8 cellular contexts compared by ENCODE assay signal in the genomic region with DNA sequence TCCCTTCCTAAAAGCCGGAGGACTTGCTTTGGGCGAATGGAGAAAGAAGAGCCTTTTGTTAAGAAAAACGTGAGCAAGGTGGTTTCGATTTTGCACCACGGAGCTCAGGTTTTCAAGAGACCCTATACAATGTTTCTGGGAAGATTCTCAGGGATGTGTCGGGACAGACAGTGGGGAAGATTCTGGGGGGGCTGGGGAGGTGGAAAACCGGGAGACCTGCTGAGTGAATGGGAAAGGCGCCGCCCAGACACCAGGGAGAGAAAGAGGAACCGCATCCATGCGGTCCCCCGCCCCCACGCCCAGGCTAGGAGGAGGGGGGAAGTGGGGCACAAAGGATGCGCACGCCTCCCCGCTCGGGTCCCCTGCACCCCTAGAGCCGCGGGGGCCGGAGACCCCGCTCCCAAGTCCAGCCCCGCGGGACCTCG. TPM values are rescaled to one million over a fixed set of nuclear protein-coding genes. Genes with fewer than 3 reads are reported as not detected.
DNase-seq lines count a peak whose midpoint lies in the region; ATAC-seq and TF ChIP-seq lines count a peak whose summit lies in the region.

No MANE protein-coding gene starts in this region.

- no peak overlapping the region for H2AFZ ChIP-seq in smooth muscle cell (ENCODE audit: low read depth)

- H3K4me3 ChIP-seq in HUES6 (ENCODE audit: low read depth, low read length) (peak overlapping the region; percentile 91), astrocyte of the spinal cord (ENCODE audit: low read depth, low read length) (peak overlapping the region; percentile 89), iPS-18a (ENCODE audit: low read length) (peak overlapping the region; percentile 94), smooth muscle cell (peak overlapping the region; percentile 87)

- H3K79me2 ChIP-seq in smooth muscle cell (ENCODE audit: low read depth) = peaks cover 57% of the 10 kb centered on the region

- H3K36me3 ChIP-seq in HUES6 (ENCODE audit: control insufficient read depth, insufficient read depth, low read length) = peaks cover 46% of the 10 kb centered on the region
- peaks cover 27% of the 10 kb centered on the region for H3K36me3 ChIP-seq in iPS-18a (ENCODE audit: control insufficient read depth, low read depth, low read length)
- H3K36me3 ChIP-seq in smooth muscle cell (ENCODE audit: low read depth) = no peaks in the 10 kb centered on the region

- WGBS in smooth muscle cell (ENCODE audit: low lambda C conversion rate) = 4% methylated on average over 18 of the region's 24 CpGs

- H3K27ac ChIP-seq in HUES6 (ENCODE audit: low read depth, low read length) = peak overlapping the region; percentile 98
- H3K27ac ChIP-seq in iPS-18a (ENCODE audit: low read length) = peak overlapping the region; percentile 87
- peak overlapping the region; percentile 99 for H3K27ac ChIP-seq in smooth muscle cell (ENCODE audit: low read depth)

- H3K27ac Mint-ChIP-seq in Calu3 (ENCODE audit: unreplicated experiment) (peak overlapping the region; percentile 91), T-cell (peak overlapping the region; percentile 90 to 92)

- peaks cover 51% of the 10 kb centered on the region for H4K20me1 ChIP-seq in smooth muscle cell (ENCODE audit: low read depth)

- H3K9me3 Mint-ChIP-seq in Calu3 (ENCODE audit: low read depth, unreplicated experiment) (no peaks in the 10 kb centered on the region), T-cell (no peaks in the 10 kb centered on the region)

- POLR2A ChIA-PET in T-cell (lab: Charles Lee) = interaction anchor here (0.6 to 1.4 kb wide), 6 partner anchors 9 to 1139 kb away, joined by 3 to 9 read pairs (median 5); no protein-coding TSS in a partner anchor

- peaks cover 9% of the 10 kb centered on the region; the same call in 1 of the 2 replicates for H3K9me3 ChIP-seq in HUES6 (ENCODE audit: control insufficient read depth, insufficient read depth, low read depth, low read length)
- no peaks in the 10 kb centered on the region for H3K9me3 ChIP-seq in iPS-18a (ENCODE audit: control insufficient read depth, low read depth, low read length)
- H3K9me3 ChIP-seq in smooth muscle cell (replicated peaks; ENCODE audit: low read depth) = no peaks in the 10 kb centered on the region

- H3F3A ChIP-seq in smooth muscle cell (ENCODE audit: low read depth) = peaks cover 7% of the 10 kb centered on the region

- H3K36me3 Mint-ChIP-seq in Calu3 (ENCODE audit: insufficient read depth, unreplicated experiment) (peaks cover 52% of the 10 kb centered on the region), T-cell (peaks cover 16% of the 10 kb centered on the region)

- H3K4me2 ChIP-seq in smooth muscle cell = peak overlapping the region; percentile 89

- H3K27me3 ChIP-seq in HUES6 (ENCODE audit: control insufficient read depth, insufficient read depth, low read length) (no peaks in the 10 kb centered on the region), iPS-18a (ENCODE audit: control insufficient read depth, insufficient read depth, low read length) (no peaks in the 10 kb centered on the region), smooth muscle cell (ENCODE audit: low read depth) (no peaks in the 10 kb centered on the region)

- peak overlapping the region; percentile 90 for H3K4me3 Mint-ChIP-seq in Calu3 (ENCODE audit: low read depth, unreplicated experiment)
- peak overlapping the region; percentile 91 to 95 (median 94) for H3K4me3 Mint-ChIP-seq in T-cell

- CTCF ChIA-PET in Calu3 (lab: Charles Lee) = interaction anchor here (0.6 kb wide), 1 partner anchor 81 kb away, joined by 5 read pairs; no protein-coding TSS in a partner anchor
- CTCF ChIA-PET in T-cell (lab: Charles Lee) = interaction anchor here in 1 of 2 donors (0.5 to 1.5 kb wide), 6 partner anchors 37 to 180 kb away, joined by 3 to 8 read pairs (median 4); no protein-coding TSS in a partner anchor

- H3K9ac ChIP-seq in HUES6 (ENCODE audit: low read length) = peak overlapping the region; percentile 98
- H3K9ac ChIP-seq in iPS-18a (ENCODE audit: low read length) = peak overlapping the region; percentile 93
- peak overlapping the region; percentile 100 for H3K9ac ChIP-seq in smooth muscle cell (ENCODE audit: low read depth)

- DNase-seq in Calu3 (peak; percentile 49), T-cell (peak in 31 of 34 experiments; percentile 4 to 53 (median 25)), astrocyte of the spinal cord (ENCODE audit: low read depth, low spot score) (peak; percentile 46), smooth muscle cell (lab: John Stamatoyannopoulos, UW; ENCODE audit: unreplicated experiment) (peak; percentile 46), NCI-H128 (lab: John Stamatoyannopoulos, UW; ENCODE audit: unreplicated experiment) (no peak)

- no peaks in the 10 kb centered on the region for H3K27me3 Mint-ChIP-seq in Calu3 (ENCODE audit: unreplicated experiment)
- H3K27me3 Mint-ChIP-seq in T-cell = no peaks in the 10 kb centered on the region

- peaks cover 11% of the 10 kb centered on the region for H3K4me1 Mint-ChIP-seq in Calu3 (ENCODE audit: low read depth, unreplicated experiment)
- peaks cover 40 to 46% (median 42%) of the 10 kb centered on the region in 3 donors for H3K4me1 Mint-ChIP-seq in T-cell

- in situ Hi-C loops in astrocyte of the spinal cord (cut with HindIII; ENCODE audit: low sequenced_read_pairs) = no loop called here

- no peak for TF ChIP-seq CTCF in Calu3 (IDR thresholded peaks at IDR 0.05; ENCODE audit: unreplicated experiment)
- no peak for TF ChIP-seq CTCF in astrocyte of the spinal cord (IDR thresholded peaks at IDR 0.05; ENCODE audit: low read depth, low read length)
- no peak for TF ChIP-seq CTCF in smooth muscle cell (IDR thresholded peaks at IDR 0.05; ENCODE audit: borderline replicate concordance, insufficient read depth, poor library complexity, severe bottlenecking)

- peak; percentile 31 for ATAC-seq in GM21381 (IDR thresholded peaks at IDR 0.05; ENCODE audit: unreplicated experiment)
- ATAC-seq in T-cell (replicated peaks in 1 of 4) = peak; percentile 13 to 18 (median 14)

- H3K4me1 ChIP-seq in HUES6 (ENCODE audit: control insufficient read depth, insufficient read depth, low read length) = peaks cover 10% of the 10 kb centered on the region
- H3K4me1 ChIP-seq in iPS-18a (ENCODE audit: control insufficient read depth, low read depth, low read length) = peaks cover 28% of the 10 kb centered on the region
- H3K4me1 ChIP-seq in smooth muscle cell (ENCODE audit: low read depth) = peaks cover 24% of the 10 kb centered on the region

- no TSS peak for BruUV-seq in Calu3 (replicated peaks; lab: Mats Ljungman, UMichigan)

- intact Hi-C loops in Calu3 (cut with micrococcal nuclease; ENCODE audit: unreplicated experiment) = no loop called here

RNA-seq across cellular contexts. Expression of gene YWHAG, which starts 0.7 kb away (rescaled TPM):
- total RNA-seq in Calu3 (2022) (113 and 122 TPM in 2 replicates), T-cell (10 to 100 TPM; 25.1 to 46.8 (median 41.7) TPM), smooth muscle cell (132 and 142 TPM in 2 replicates)
- 17.6 and 21.1 TPM in 2 replicates for polyA plus RNA-seq in smooth muscle cell

RNA-seq across cellular contexts. Expression of gene SSC4D, which starts 51.4 kb away (rescaled TPM):
- total RNA-seq in Calu3 (2022) = 0.51 TPM in 1 of 2 replicates, not detected in the other
- under 1 TPM in 3 of 5 donors, not detected in 2; 0.20 to 0.76 (median 0.28) TPM for total RNA-seq in T-cell
- 2.3 and 3.7 TPM in 2 replicates for total RNA-seq in smooth muscle cell
- 2.2 and 7.1 TPM in 2 replicates for polyA plus RNA-seq in smooth muscle cell

RNA-seq across cellular contexts. Expression of gene HSPB1, which starts 55.6 kb away (rescaled TPM):
- total RNA-seq in Calu3 (2022) = 72.7 and 135 TPM in 2 replicates
- 10 to 100 TPM; 38.1 to 43.6 (median 40.1) TPM for total RNA-seq in T-cell
- 374 and 484 TPM in 2 replicates for total RNA-seq in smooth muscle cell
- 1,842 and 2,006 TPM in 2 replicates for polyA plus RNA-seq in smooth muscle cell
